Comparison of ENCODE assay signal across 1 cellular context in the genomic region with DNA sequence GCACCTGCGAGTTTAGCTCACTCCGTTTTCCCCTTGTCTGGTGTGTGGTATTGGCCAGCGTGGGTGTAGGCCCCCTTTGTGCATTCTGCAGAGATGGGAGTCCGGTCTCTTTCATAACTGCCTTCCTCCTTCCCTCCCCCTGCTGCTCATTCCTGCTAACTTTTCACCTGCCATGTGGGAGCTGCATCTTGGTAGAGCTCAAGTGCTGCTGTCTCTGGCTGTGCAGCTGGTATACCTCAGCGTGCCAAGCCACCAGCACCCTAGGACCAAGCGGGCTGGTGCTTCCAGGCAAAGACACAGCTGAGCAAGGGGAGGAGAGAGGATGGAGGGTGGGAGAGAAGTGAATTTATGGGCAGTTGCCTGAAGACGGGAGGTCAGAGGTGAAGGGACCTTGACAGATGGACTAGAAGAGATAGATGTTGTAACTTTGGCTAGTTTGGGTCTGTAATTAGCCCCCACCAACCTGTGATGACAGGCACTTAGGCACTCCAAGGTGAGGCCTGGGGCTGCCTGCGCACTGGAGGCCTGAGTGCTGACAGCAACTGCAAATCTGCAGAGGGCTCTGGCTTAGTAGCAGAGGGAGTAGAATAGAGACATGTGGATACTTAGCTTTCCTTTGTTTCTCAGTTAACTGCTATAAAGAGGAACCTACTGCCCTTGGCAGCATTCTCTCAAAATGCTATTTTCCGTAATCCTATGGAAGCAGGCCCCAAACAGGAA.
TF ChIP-seq lines count a peak whose summit lies in the region.

No MANE protein-coding gene starts in this region.

TF ChIP-seq in H1, 55 proteins besides CTCF, POLR2A, EP300 and RAD21 (continued from another document):
- TF ChIP-seq, protein P1, sequence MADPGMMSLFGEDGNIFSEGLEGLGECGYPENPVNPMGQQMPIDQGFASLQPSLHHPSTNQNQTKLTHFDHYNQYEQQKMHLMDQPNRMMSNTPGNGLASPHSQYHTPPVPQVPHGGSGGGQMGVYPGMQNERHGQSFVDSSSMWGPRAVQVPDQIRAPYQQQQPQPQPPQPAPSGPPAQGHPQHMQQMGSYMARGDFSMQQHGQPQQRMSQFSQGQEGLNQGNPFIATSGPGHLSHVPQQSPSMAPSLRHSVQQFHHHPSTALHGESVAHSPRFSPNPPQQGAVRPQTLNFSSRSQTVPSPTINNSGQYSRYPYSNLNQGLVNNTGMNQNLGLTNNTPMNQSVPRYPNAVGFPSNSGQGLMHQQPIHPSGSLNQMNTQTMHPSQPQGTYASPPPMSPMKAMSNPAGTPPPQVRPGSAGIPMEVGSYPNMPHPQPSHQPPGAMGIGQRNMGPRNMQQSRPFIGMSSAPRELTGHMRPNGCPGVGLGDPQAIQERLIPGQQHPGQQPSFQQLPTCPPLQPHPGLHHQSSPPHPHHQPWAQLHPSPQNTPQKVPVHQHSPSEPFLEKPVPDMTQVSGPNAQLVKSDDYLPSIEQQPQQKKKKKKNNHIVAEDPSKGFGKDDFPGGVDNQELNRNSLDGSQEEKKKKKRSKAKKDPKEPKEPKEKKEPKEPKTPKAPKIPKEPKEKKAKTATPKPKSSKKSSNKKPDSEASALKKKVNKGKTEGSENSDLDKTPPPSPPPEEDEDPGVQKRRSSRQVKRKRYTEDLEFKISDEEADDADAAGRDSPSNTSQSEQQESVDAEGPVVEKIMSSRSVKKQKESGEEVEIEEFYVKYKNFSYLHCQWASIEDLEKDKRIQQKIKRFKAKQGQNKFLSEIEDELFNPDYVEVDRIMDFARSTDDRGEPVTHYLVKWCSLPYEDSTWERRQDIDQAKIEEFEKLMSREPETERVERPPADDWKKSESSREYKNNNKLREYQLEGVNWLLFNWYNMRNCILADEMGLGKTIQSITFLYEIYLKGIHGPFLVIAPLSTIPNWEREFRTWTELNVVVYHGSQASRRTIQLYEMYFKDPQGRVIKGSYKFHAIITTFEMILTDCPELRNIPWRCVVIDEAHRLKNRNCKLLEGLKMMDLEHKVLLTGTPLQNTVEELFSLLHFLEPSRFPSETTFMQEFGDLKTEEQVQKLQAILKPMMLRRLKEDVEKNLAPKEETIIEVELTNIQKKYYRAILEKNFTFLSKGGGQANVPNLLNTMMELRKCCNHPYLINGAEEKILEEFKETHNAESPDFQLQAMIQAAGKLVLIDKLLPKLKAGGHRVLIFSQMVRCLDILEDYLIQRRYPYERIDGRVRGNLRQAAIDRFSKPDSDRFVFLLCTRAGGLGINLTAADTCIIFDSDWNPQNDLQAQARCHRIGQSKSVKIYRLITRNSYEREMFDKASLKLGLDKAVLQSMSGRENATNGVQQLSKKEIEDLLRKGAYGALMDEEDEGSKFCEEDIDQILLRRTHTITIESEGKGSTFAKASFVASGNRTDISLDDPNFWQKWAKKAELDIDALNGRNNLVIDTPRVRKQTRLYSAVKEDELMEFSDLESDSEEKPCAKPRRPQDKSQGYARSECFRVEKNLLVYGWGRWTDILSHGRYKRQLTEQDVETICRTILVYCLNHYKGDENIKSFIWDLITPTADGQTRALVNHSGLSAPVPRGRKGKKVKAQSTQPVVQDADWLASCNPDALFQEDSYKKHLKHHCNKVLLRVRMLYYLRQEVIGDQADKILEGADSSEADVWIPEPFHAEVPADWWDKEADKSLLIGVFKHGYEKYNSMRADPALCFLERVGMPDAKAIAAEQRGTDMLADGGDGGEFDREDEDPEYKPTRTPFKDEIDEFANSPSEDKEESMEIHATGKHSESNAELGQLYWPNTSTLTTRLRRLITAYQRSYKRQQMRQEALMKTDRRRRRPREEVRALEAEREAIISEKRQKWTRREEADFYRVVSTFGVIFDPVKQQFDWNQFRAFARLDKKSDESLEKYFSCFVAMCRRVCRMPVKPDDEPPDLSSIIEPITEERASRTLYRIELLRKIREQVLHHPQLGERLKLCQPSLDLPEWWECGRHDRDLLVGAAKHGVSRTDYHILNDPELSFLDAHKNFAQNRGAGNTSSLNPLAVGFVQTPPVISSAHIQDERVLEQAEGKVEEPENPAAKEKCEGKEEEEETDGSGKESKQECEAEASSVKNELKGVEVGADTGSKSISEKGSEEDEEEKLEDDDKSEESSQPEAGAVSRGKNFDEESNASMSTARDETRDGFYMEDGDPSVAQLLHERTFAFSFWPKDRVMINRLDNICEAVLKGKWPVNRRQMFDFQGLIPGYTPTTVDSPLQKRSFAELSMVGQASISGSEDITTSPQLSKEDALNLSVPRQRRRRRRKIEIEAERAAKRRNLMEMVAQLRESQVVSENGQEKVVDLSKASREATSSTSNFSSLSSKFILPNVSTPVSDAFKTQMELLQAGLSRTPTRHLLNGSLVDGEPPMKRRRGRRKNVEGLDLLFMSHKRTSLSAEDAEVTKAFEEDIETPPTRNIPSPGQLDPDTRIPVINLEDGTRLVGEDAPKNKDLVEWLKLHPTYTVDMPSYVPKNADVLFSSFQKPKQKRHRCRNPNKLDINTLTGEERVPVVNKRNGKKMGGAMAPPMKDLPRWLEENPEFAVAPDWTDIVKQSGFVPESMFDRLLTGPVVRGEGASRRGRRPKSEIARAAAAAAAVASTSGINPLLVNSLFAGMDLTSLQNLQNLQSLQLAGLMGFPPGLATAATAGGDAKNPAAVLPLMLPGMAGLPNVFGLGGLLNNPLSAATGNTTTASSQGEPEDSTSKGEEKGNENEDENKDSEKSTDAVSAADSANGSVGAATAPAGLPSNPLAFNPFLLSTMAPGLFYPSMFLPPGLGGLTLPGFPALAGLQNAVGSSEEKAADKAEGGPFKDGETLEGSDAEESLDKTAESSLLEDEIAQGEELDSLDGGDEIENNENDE (IDR thresholded peaks at IDR 0.05; ENCODE audit: insufficient replicate concordance, low read length): no peak
- TF ChIP-seq SIRT6 (IDR thresholded peaks at IDR 0.05; ENCODE audit: low read length) (no peak), BCL11A (IDR thresholded peaks at IDR 0.05; ENCODE audit: low read depth in 2 of 2, low read length in 2 of 2) (no peak), POLR2AphosphoS5 (IDR thresholded peaks at IDR 0.05; ENCODE audit: low read depth, low read length) (no peak), CREB1 (IDR thresholded peaks at IDR 0.05) (no peak), TAF7 (optimal IDR thresholded peaks at IDR 0.05; ENCODE audit: borderline replicate concordance, low read depth, low read length) (no peak), BACH1 (IDR thresholded peaks at IDR 0.05; ENCODE audit: low read length) (no peak), RXRA (IDR thresholded peaks at IDR 0.05; ENCODE audit: insufficient read depth, low read depth, low read length) (no peak), YY1 (IDR thresholded peaks at IDR 0.05; ENCODE audit: low read depth, low read length) (no peak), GABPA (IDR thresholded peaks at IDR 0.05; ENCODE audit: borderline replicate concordance, insufficient read depth, low read length) (no peak), SUZ12 (IDR thresholded peaks at IDR 0.05; ENCODE audit: low read length) (no peak)
